In genomic region chr22:46220921-46221320, GRCh38 we compare ENCODE assay signal across 25 cellular contexts. TPM values are rescaled to one million over a fixed set of nuclear protein-coding genes. Genes with fewer than 3 reads are reported as not detected.
DNase-seq lines count a peak whose midpoint lies in the region; ATAC-seq and TF ChIP-seq lines count a peak whose summit lies in the region.
"Had no signal": no experiment of that assay in that cellular context is flagged by ENCODE, and none has a peak within 500 bp of the region (broad histone marks: within the 10 kb centered on the region; RNA-seq: fewer than 3 reads in every experiment).

No MANE protein-coding gene starts in this region.

- H3K4me3 ChIP-seq in GM12864 (ENCODE audit: low read depth, low read length) (no peak overlapping the region), fibroblast of pulmonary artery (replicated peaks; ENCODE audit: low read depth, low read length) (no peak overlapping the region), neural progenitor cell (no peak overlapping the region)
- H3K4me3 ChIP-seq: stomach had no signal

- H3K27me3 ChIP-seq in neural progenitor cell = no peaks in the 10 kb centered on the region
- H3K27me3 ChIP-seq: neutrophil, stomach had no signal

- H3K27ac Mint-ChIP-seq in activated CD4-positive, alpha-beta memory T cell treated with anti-CD3 and anti-CD28 coated beads for 36 hours = peak overlapping the region; percentile 68
- H3K27ac Mint-ChIP-seq in activated CD4-positive, alpha-beta memory T cell treated with anti-CD3 and anti-CD28 coated beads, Interleukin-2, amount 10 ng/mL, durations not matched to agents 7 days and 5 days = no peak overlapping the region
- H3K27ac Mint-ChIP-seq in activated T-helper 17 cell treated with anti-CD3 and anti-CD28 coated beads, Interleukin-2, amount 50 U/mL, for 72 hours = peak overlapping the region; percentile 7
- H3K27ac Mint-ChIP-seq in neural progenitor cell = no peak overlapping the region
- H3K27ac Mint-ChIP-seq: brain, T-cell had no signal

- CTCF ChIA-PET in activated CD4-positive, alpha-beta memory T cell treated with anti-CD3 and anti-CD28 coated beads for 36 hours (lab: Charles Lee) = interaction anchor here (0.7 kb wide), 1 partner anchor 135 kb away, joined by 5 read pairs; no protein-coding TSS in a partner anchor
- CTCF ChIA-PET in activated CD4-positive, alpha-beta memory T cell treated with anti-CD3 and anti-CD28 coated beads, Interleukin-2, amount 10 ng/mL, durations not matched to agents 7 days and 5 days (lab: Charles Lee) = interaction anchor here (0.6 kb wide), 1 partner anchor 588 kb away, joined by 3 read pairs; no protein-coding TSS in a partner anchor

- H3K4me1 ChIP-seq in neural progenitor cell = no peaks in the 10 kb centered on the region
- H3K4me1 ChIP-seq: stomach had no signal

- POLR2A ChIA-PET in activated CD4-positive, alpha-beta memory T cell treated with anti-CD3 and anti-CD28 coated beads for 36 hours (lab: Charles Lee) = no interaction called here
- POLR2A ChIA-PET in activated CD4-positive, alpha-beta memory T cell treated with anti-CD3 and anti-CD28 coated beads, Interleukin-2, amount 10 ng/mL, durations not matched to agents 7 days and 5 days (lab: Charles Lee) = interaction anchor here (0.7 kb wide), 1 partner anchor 163 kb away, joined by 3 read pairs; no protein-coding TSS in a partner anchor

- TF ChIP-seq CTCF in GM12864 (IDR thresholded peaks at IDR 0.05; ENCODE audit: low read depth, low read length, missing control alignments) (no peak), fibroblast of pulmonary artery (IDR thresholded peaks at IDR 0.05; ENCODE audit: low read length, missing control alignments) (no peak), neural progenitor cell (IDR thresholded peaks at IDR 0.05) (no peak), GM13977 (IDR thresholded peaks at IDR 0.05; ENCODE audit: extremely low read depth, insufficient read depth, missing control alignments) (no peak)

- no peak overlapping the region for H2AFZ ChIP-seq in neural progenitor cell (replicated peaks)

- H3K36me3 ChIP-seq in neural progenitor cell = no peaks in the 10 kb centered on the region

- H3K9me3 Mint-ChIP-seq in activated CD4-positive, alpha-beta memory T cell treated with anti-CD3 and anti-CD28 coated beads for 36 hours = no peaks in the 10 kb centered on the region
- no peaks in the 10 kb centered on the region for H3K9me3 Mint-ChIP-seq in activated CD4-positive, alpha-beta memory T cell treated with anti-CD3 and anti-CD28 coated beads, Interleukin-2, amount 10 ng/mL, durations not matched to agents 7 days and 5 days
- no peaks in the 10 kb centered on the region for H3K9me3 Mint-ChIP-seq in activated T-helper 17 cell treated with anti-CD3 and anti-CD28 coated beads, Interleukin-2, amount 50 U/mL, for 72 hours
- H3K9me3 Mint-ChIP-seq in neural progenitor cell = no peaks in the 10 kb centered on the region
- H3K9me3 Mint-ChIP-seq: T-cell had no signal

- H4K20me1 ChIP-seq in neural progenitor cell (ENCODE audit: low read depth) = no peaks in the 10 kb centered on the region

- H3K4me2 ChIP-seq in neural progenitor cell = no peak overlapping the region

- peaks cover 15% of the 10 kb centered on the region for H3K4me1 Mint-ChIP-seq in activated CD4-positive, alpha-beta memory T cell treated with anti-CD3 and anti-CD28 coated beads for 36 hours (ENCODE audit: low read depth)
- H3K4me1 Mint-ChIP-seq in activated CD4-positive, alpha-beta memory T cell treated with anti-CD3 and anti-CD28 coated beads, Interleukin-2, amount 10 ng/mL, durations not matched to agents 7 days and 5 days = peaks cover 17% of the 10 kb centered on the region
- peaks cover 11% of the 10 kb centered on the region for H3K4me1 Mint-ChIP-seq in activated T-helper 17 cell treated with anti-CD3 and anti-CD28 coated beads, Interleukin-2, amount 50 U/mL, for 72 hours
- peaks cover 17% of the 10 kb centered on the region for H3K4me1 Mint-ChIP-seq in neural progenitor cell

- no peaks in the 10 kb centered on the region for H3K79me2 ChIP-seq in neural progenitor cell (ENCODE audit: low read depth)

- H3K27me3 Mint-ChIP-seq in activated CD4-positive, alpha-beta memory T cell treated with anti-CD3 and anti-CD28 coated beads for 36 hours = no peaks in the 10 kb centered on the region
- no peaks in the 10 kb centered on the region for H3K27me3 Mint-ChIP-seq in activated CD4-positive, alpha-beta memory T cell treated with anti-CD3 and anti-CD28 coated beads, Interleukin-2, amount 10 ng/mL, durations not matched to agents 7 days and 5 days
- H3K27me3 Mint-ChIP-seq in activated T-helper 17 cell treated with anti-CD3 and anti-CD28 coated beads, Interleukin-2, amount 50 U/mL, for 72 hours = no peaks in the 10 kb centered on the region
- H3K27me3 Mint-ChIP-seq in neural progenitor cell (ENCODE audit: insufficient read depth, low read depth) = peaks cover 5% of the 10 kb centered on the region
- H3K27me3 Mint-ChIP-seq: brain, T-cell had no signal

- H3K9me3 ChIP-seq in neural progenitor cell (ENCODE audit: low read depth) = no peaks in the 10 kb centered on the region
- H3K9me3 ChIP-seq: neutrophil, stomach had no signal

- peak; percentile 84 for ATAC-seq in activated T-helper 17 cell treated with anti-CD3 and anti-CD28 coated beads, Interleukin-2, amount 50 U/mL, for 72 hours (replicated peaks)
- no peak for ATAC-seq in GM19328 (IDR thresholded peaks at IDR 0.05; ENCODE audit: unreplicated experiment)
- ATAC-seq: Panc1, T-cell had no signal

- in situ Hi-C loops in GM13977 (cut with MboI; ENCODE audit: low pct_unique_long_range_greater_than_20kb, low sequenced_read_pairs, unreplicated experiment) = no loop called here

- no peaks in the 10 kb centered on the region for H3F3A ChIP-seq in neural progenitor cell (ENCODE audit: low read depth)

- H3K36me3 Mint-ChIP-seq in activated CD4-positive, alpha-beta memory T cell treated with anti-CD3 and anti-CD28 coated beads for 36 hours = peaks cover 21% of the 10 kb centered on the region
- H3K36me3 Mint-ChIP-seq in activated CD4-positive, alpha-beta memory T cell treated with anti-CD3 and anti-CD28 coated beads, Interleukin-2, amount 10 ng/mL, durations not matched to agents 7 days and 5 days (ENCODE audit: low read depth) = peaks cover 32% of the 10 kb centered on the region
- peaks cover 52% of the 10 kb centered on the region for H3K36me3 Mint-ChIP-seq in activated T-helper 17 cell treated with anti-CD3 and anti-CD28 coated beads, Interleukin-2, amount 50 U/mL, for 72 hours (ENCODE audit: low read depth)
- peaks cover 18% of the 10 kb centered on the region for H3K36me3 Mint-ChIP-seq in neural progenitor cell

- no peak overlapping the region for H3K9ac ChIP-seq in neural progenitor cell

- peak; percentile 40 for DNase-seq in activated CD4-positive, alpha-beta memory T cell treated with anti-CD3 and anti-CD28 coated beads for 36 hours
- DNase-seq in activated CD4-positive, alpha-beta memory T cell treated with anti-CD3 and anti-CD28 coated beads, Interleukin-2, amount 10 ng/mL, durations not matched to agents 7 days and 5 days = no peak
- DNase-seq in GM12864 (ENCODE audit: low read depth) (peak; percentile 15), fibroblast of pulmonary artery (ENCODE audit: low read depth) (peak; percentile 42), neural progenitor cell (ENCODE audit: low spot score) (no peak), GM13977 (ENCODE audit: low spot score) (no peak)
- DNase-seq: activated effector memory CD4-positive, alpha-beta T cell treated with Interleukin-2 at 50 U/mL for 16 hours; Calu3; cortex of kidney; H7; NCI-H1105 treated with DMSO at 0.1 percent for 48 hours; NCI-H446; stomach; T-cell; trophoblast cell had no signal

- no peak overlapping the region for H3K4me3 Mint-ChIP-seq in activated CD4-positive, alpha-beta memory T cell treated with anti-CD3 and anti-CD28 coated beads for 36 hours
- H3K4me3 Mint-ChIP-seq in activated CD4-positive, alpha-beta memory T cell treated with anti-CD3 and anti-CD28 coated beads, Interleukin-2, amount 10 ng/mL, durations not matched to agents 7 days and 5 days = no peak overlapping the region
- no peak overlapping the region for H3K4me3 Mint-ChIP-seq in activated T-helper 17 cell treated with anti-CD3 and anti-CD28 coated beads, Interleukin-2, amount 50 U/mL, for 72 hours
- no peak overlapping the region for H3K4me3 Mint-ChIP-seq in neural progenitor cell
- H3K4me3 Mint-ChIP-seq: brain, T-cell had no signal

- intact Hi-C loops in activated CD4-positive, alpha-beta memory T cell treated with anti-CD3 and anti-CD28 coated beads for 36 hours (cut with micrococcal nuclease) = loop anchor here (2.0 kb wide), 1 partner anchor 30 kb away; the partner anchor contains the start of gene CDPF1

- H3K27ac ChIP-seq in neural progenitor cell = no peak overlapping the region
- H3K27ac ChIP-seq: C4-2B, neutrophil, stomach, VCaP had no signal

RNA-seq across cellular contexts. Expression of gene CDPF1, which starts 29.2 kb away (rescaled TPM):
- 1 to 10 TPM; 6.8 to 8.2 TPM for total RNA-seq in activated CD4-positive, alpha-beta memory T cell treated with anti-CD3 and anti-CD28 coated beads for 36 hours
- 10 to 100 TPM in 1 of 2 experiments, 1 to 10 TPM in 1; 9.6 to 11.8 TPM for total RNA-seq in activated CD4-positive, alpha-beta memory T cell treated with anti-CD3 and anti-CD28 coated beads, Interleukin-2, amount 10 ng/mL, durations not matched to agents 7 days and 5 days
- total RNA-seq in activated T-helper 17 cell treated with anti-CD3 and anti-CD28 coated beads, Interleukin-2, amount 50 U/mL, for 72 hours = 1 to 10 TPM; 5.6 to 7.8 TPM
- total RNA-seq in neural progenitor cell (ENCODE audit: low replicate concordance) = 6.7 and 22.8 TPM in 2 replicates

RNA-seq across cellular contexts. Expression of gene PKDREJ, which starts 42.2 kb away (rescaled TPM):
- total RNA-seq in activated CD4-positive, alpha-beta memory T cell treated with anti-CD3 and anti-CD28 coated beads for 36 hours = not detected
- not detected for total RNA-seq in activated CD4-positive, alpha-beta memory T cell treated with anti-CD3 and anti-CD28 coated beads, Interleukin-2, amount 10 ng/mL, durations not matched to agents 7 days and 5 days
- not detected for total RNA-seq in activated T-helper 17 cell treated with anti-CD3 and anti-CD28 coated beads, Interleukin-2, amount 50 U/mL, for 72 hours
- total RNA-seq in neural progenitor cell (ENCODE audit: low replicate concordance) = not detected in 2 replicates
- total RNA-seq: activated CD8-positive, alpha-beta memory T cell treated with anti-CD3 and anti-CD28 coated beads for 36 hours; Daoy; skeletal muscle tissue; T-cell had no signal

RNA-seq across cellular contexts. Expression of gene TTC38, which starts 46.9 kb away (rescaled TPM):
- total RNA-seq in activated CD4-positive, alpha-beta memory T cell treated with anti-CD3 and anti-CD28 coated beads for 36 hours = 1 to 10 TPM; 8.7 to 9.4 TPM
- 10 to 100 TPM; 17.8 to 20.7 TPM for total RNA-seq in activated CD4-positive, alpha-beta memory T cell treated with anti-CD3 and anti-CD28 coated beads, Interleukin-2, amount 10 ng/mL, durations not matched to agents 7 days and 5 days
- 10 to 100 TPM; 13.8 to 18.0 TPM for total RNA-seq in activated T-helper 17 cell treated with anti-CD3 and anti-CD28 coated beads, Interleukin-2, amount 50 U/mL, for 72 hours
- 41.0 and 50.5 TPM in 2 replicates for total RNA-seq in neural progenitor cell (ENCODE audit: low replicate concordance)

Comparison
In these comparisons a context has a peak if more than half of its experiments do, and no peak if none do; other contexts are left out.
1. DNase-seq: peak in activated CD4-positive, alpha-beta memory T cell treated with anti-CD3 and anti-CD28 coated beads for 36 hours (single experiment), GM12864 (single experiment) and fibroblast of pulmonary artery (single experiment); none in activated CD4-positive, alpha-beta memory T cell treated with anti-CD3 and anti-CD28 coated beads, Interleukin-2, amount 10 ng/mL, durations not matched to agents 7 days and 5 days (single experiment), neural progenitor cell (single experiment) and GM13977 (single experiment).
2. H3K27ac Mint-ChIP-seq: peak in activated CD4-positive, alpha-beta memory T cell treated with anti-CD3 and anti-CD28 coated beads for 36 hours (single experiment) and activated T-helper 17 cell treated with anti-CD3 and anti-CD28 coated beads, Interleukin-2, amount 50 U/mL, for 72 hours (single experiment); none in activated CD4-positive, alpha-beta memory T cell treated with anti-CD3 and anti-CD28 coated beads, Interleukin-2, amount 10 ng/mL, durations not matched to agents 7 days and 5 days (single experiment) and neural progenitor cell (single experiment).